Comparison of ENCODE assay signal across 1 cellular context in the genomic region with DNA sequence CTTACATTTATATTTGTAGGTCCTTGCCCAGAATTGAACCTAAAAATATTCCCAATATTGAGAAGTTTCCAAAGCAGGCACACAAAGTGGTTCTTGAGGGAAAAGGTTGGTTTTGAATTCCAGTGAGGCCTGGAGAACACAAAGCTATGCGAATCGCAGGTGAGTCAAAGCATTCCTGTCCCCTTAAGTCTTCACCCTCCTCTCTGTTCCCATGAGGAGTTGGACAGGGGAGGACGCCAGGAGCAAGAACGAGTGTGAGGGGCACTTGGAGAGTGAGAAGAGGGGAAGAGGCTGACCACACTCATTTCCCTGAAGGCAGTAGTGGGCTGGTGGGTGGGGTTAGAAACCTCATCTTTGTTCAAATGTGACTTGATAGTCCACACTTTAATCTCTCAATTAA.
TF ChIP-seq lines count a peak whose summit lies in the region.

No MANE protein-coding gene starts in this region.

TF ChIP-seq in H1, 55 proteins besides CTCF, POLR2A, EP300 and RAD21 (continued from another document):
- TF ChIP-seq CHD7 (IDR thresholded peaks at IDR 0.05; ENCODE audit: insufficient replicate concordance, low read length) (no peak), TCF12 (IDR thresholded peaks at IDR 0.05; ENCODE audit: low read depth, low read length) (no peak), SIX5 (IDR thresholded peaks at IDR 0.05; ENCODE audit: low read depth, low read length) (no peak), RBBP5 (IDR thresholded peaks at IDR 0.05; ENCODE audit: borderline replicate concordance, low read depth, low read length) (no peak), JUND (IDR thresholded peaks at IDR 0.05; ENCODE audit: low read length) (no peak), EZH2 (IDR thresholded peaks at IDR 0.05; ENCODE audit: low read depth, low read length, severe bottlenecking) (no peak), JUN (IDR thresholded peaks at IDR 0.05; ENCODE audit: low read depth, low read length) (no peak)
